Comparison of ENCODE assay signal across 27 cellular contexts in genomic region chr11:7903940-7904339, GRCh38. TPM values are rescaled to one million over a fixed set of nuclear protein-coding genes. Genes with fewer than 3 reads are reported as not detected.
DNase-seq lines count a peak whose midpoint lies in the region; ATAC-seq and TF ChIP-seq lines count a peak whose summit lies in the region.
"Had no signal": no experiment of that assay in that cellular context is flagged by ENCODE, and none has a peak within 500 bp of the region (broad histone marks: within the 10 kb centered on the region; RNA-seq: fewer than 3 reads in every experiment).

No MANE protein-coding gene starts in this region.

- TF ChIP-seq CTCF in PC-3 (conservative IDR thresholded peaks at IDR 0.05; ENCODE audit: low read depth, low read length): no peak

- H3K9ac ChIP-seq in PC-3 (ENCODE audit: low read length): no peak overlapping the region
- H3K9ac ChIP-seq in iPS-15b (ENCODE audit: low read depth, low read length): no peak overlapping the region
- H3K9ac ChIP-seq in trophoblast cell (ENCODE audit: low read length): no peak overlapping the region

- no CpG with 5 or more reads among the region's 2 CpGs for WGBS in trophoblast cell (ENCODE audit: extremely low coverage, insufficient coverage, insufficient read length)

- H4K12ac ChIP-seq in trophoblast cell (ENCODE audit: low read depth, low read length): peak overlapping the region; percentile 12

- no peaks in the 10 kb centered on the region for H3K9me2 ChIP-seq in PC-3 (replicated peaks; ENCODE audit: low read length)

- H3K27me3 ChIP-seq in PC-3 (ENCODE audit: low read length): no peaks in the 10 kb centered on the region
- no peaks in the 10 kb centered on the region for H3K27me3 ChIP-seq in iPS-15b (ENCODE audit: control insufficient read depth, insufficient read depth, low read length)
- no peaks in the 10 kb centered on the region for H3K27me3 ChIP-seq in trophoblast cell (ENCODE audit: insufficient read depth, low read length)
- H3K27me3 ChIP-seq: cardiac muscle cell had no signal

- BruUV-seq in PC-3 (replicated peaks; lab: Mats Ljungman, UMichigan): no TSS peak

- no peaks in the 10 kb centered on the region for H3F3A ChIP-seq in PC-3 (ENCODE audit: low read length, unreplicated experiment)

- H3K18ac ChIP-seq in trophoblast cell (ENCODE audit: low read length): no peak overlapping the region

- no peaks in the 10 kb centered on the region for H3K9me3 ChIP-seq in PC-3 (ENCODE audit: low read length)
- H3K9me3 ChIP-seq in iPS-15b (ENCODE audit: control insufficient read depth, insufficient read depth, low read length): no peaks in the 10 kb centered on the region
- no peaks in the 10 kb centered on the region for H3K9me3 ChIP-seq in trophoblast cell (ENCODE audit: insufficient read depth, low read depth, low read length)
- H3K9me3 ChIP-seq: prostate gland had no signal

- H2AK5ac ChIP-seq in trophoblast cell (ENCODE audit: low read length): no peak overlapping the region

- H3K79me2 ChIP-seq in PC-3 (ENCODE audit: low read length) (peaks cover 19% of the 10 kb centered on the region; the same call in 1 of the 2 replicates), trophoblast cell (ENCODE audit: control insufficient read depth, insufficient read depth, low read length, poor library complexity) (peaks cover 3% of the 10 kb centered on the region)

- H2AFZ ChIP-seq in PC-3 (ENCODE audit: low read length) (peak overlapping the region; percentile 62; the same call in 1 of the 2 replicates), trophoblast cell (ENCODE audit: insufficient read depth, low read length, poor library complexity) (no peak overlapping the region)

- no peak overlapping the region for H3K23ac ChIP-seq in trophoblast cell (ENCODE audit: low read length)

- no peak overlapping the region for H3K27ac Mint-ChIP-seq in activated naive CD4-positive, alpha-beta T cell treated with anti-CD3 and anti-CD28 coated beads, Interleukin-2, amount 50 U/mL, for 72 hours
- H3K27ac Mint-ChIP-seq: activated CD4-positive, alpha-beta T cell treated with anti-CD3 and anti-CD28 coated beads, Interleukin-2, amount 10 ng/mL, durations not matched to agents 24 days and 14 days; dendritic cell treated with granulocyte-macrophage colony-stimulating factor and Interleukin-4, amounts not matched to agents 40 ng/mL and 50 ng/mL, for 4 days had no signal

- peak; percentile 36; the same call in 1 of the 2 replicates for ATAC-seq in PC-3
- ATAC-seq in activated naive CD4-positive, alpha-beta T cell treated with anti-CD3 and anti-CD28 coated beads, Interleukin-2, amount 50 U/mL, for 72 hours: no peak
- ATAC-seq: left lobe of liver had no signal

- peaks cover 16% of the 10 kb centered on the region for H3K79me1 ChIP-seq in trophoblast cell (ENCODE audit: low read length)

- peak overlapping the region; percentile 52; the same call in 1 of the 2 replicates for H3K4me3 ChIP-seq in PC-3 (ENCODE audit: low read length)
- H3K4me3 ChIP-seq in iPS-15b (ENCODE audit: low read depth, low read length): peak overlapping the region; percentile 15
- H3K4me3 ChIP-seq in trophoblast cell (ENCODE audit: low read depth, low read length): no peak overlapping the region
- H3K4me3 ChIP-seq: cardiac muscle cell, prostate gland, SK-N-MC had no signal

- in situ Hi-C loops in G401 (cut with HindIII; ENCODE audit: low sequenced_read_pairs): no loop called here

- no peak overlapping the region for H3K14ac ChIP-seq in trophoblast cell (ENCODE audit: low read length)

- peak overlapping the region; percentile 76 for H3K4me2 ChIP-seq in PC-3 (ENCODE audit: low read length)
- H3K4me2 ChIP-seq in trophoblast cell (ENCODE audit: low read length): peak overlapping the region; percentile 58

- H3K36me3 Mint-ChIP-seq in activated naive CD4-positive, alpha-beta T cell treated with anti-CD3 and anti-CD28 coated beads, Interleukin-2, amount 50 U/mL, for 72 hours: no peaks in the 10 kb centered on the region

- H4K8ac ChIP-seq in trophoblast cell (ENCODE audit: low read depth, low read length): peak overlapping the region; percentile 26

- H3K27ac ChIP-seq in PC-3 (ENCODE audit: low read length) (peak overlapping the region; percentile 46), trophoblast cell (ENCODE audit: low read depth, low read length) (no peak overlapping the region)
- H3K27ac ChIP-seq: cardiac muscle cell, prostate gland, RWPE1, SK-N-MC, VCaP had no signal

- H3K4me1 ChIP-seq in PC-3 (ENCODE audit: insufficient read depth, low read length) (peaks cover 65% of the 10 kb centered on the region), iPS-15b (ENCODE audit: control insufficient read depth, insufficient read depth, low read length) (peaks cover 38% of the 10 kb centered on the region), trophoblast cell (ENCODE audit: control insufficient read depth in 1 of 2, insufficient read depth in 2 of 2, low read length in 2 of 2) (peaks cover 13 to 16% of the 10 kb centered on the region in 2 experiments)
- H3K4me1 ChIP-seq: prostate gland had no signal

- H2BK120ac ChIP-seq in trophoblast cell (ENCODE audit: insufficient read depth, low read length, poor library complexity): no peak overlapping the region

- intact Hi-C loops in PC-3 (cut with micrococcal nuclease): no loop called here

- H4K20me1 ChIP-seq in PC-3 (ENCODE audit: low read length): no peaks in the 10 kb centered on the region

- DNase-seq in G401 (ENCODE audit: low spot score) (peak; percentile 50), PC-3 (peak; percentile 44), trophoblast cell (no peak), germinal center (ENCODE audit: low spot score) (no peak), SW 1271 (lab: John Stamatoyannopoulos, UW) (no peak)
- no peak for DNase-seq in activated CD8-positive, alpha-beta memory T cell treated with anti-CD3 and anti-CD28 coated beads, Interleukin-2, amount 50 U/mL, for 48 hours
- no peak for DNase-seq in activated naive CD4-positive, alpha-beta T cell treated with anti-CD3 and anti-CD28 coated beads, Interleukin-2, amount 50 U/mL, for 72 hours (ENCODE audit: low spot score in 2 of 2)
- DNase-seq: activated CD4-positive, alpha-beta T cell treated with anti-CD3 and anti-CD28 coated beads, Interleukin-2, amount 10 ng/mL, durations not matched to agents 24 days and 14 days; activated naive CD4-positive, alpha-beta T cell; activated T-cell treated with anti-CD3 and anti-CD28 coated beads, Interleukin-2, amount 50 U/mL, for 48 hours; amygdala; DMS53; HCEC 1CT; NCI-H1048; NCI-H187 treated with DMSO at 0.1 percent for 48 hours; NCI-H69 had no signal

- POLR2A ChIA-PET in PC-3 (lab: Charles Lee; ENCODE audit: unreplicated experiment): no interaction called here

- no peak overlapping the region for H2BK5ac ChIP-seq in trophoblast cell (ENCODE audit: low read depth, low read length, poor library complexity)

- H4K91ac ChIP-seq in trophoblast cell (ENCODE audit: low read depth, low read length): peak overlapping the region; percentile 79

- peaks cover 7% of the 10 kb centered on the region; the same call in 1 of the 2 replicates for H3K36me3 ChIP-seq in PC-3 (ENCODE audit: low read depth, low read length)
- no peaks in the 10 kb centered on the region for H3K36me3 ChIP-seq in iPS-15b (ENCODE audit: control insufficient read depth, insufficient read depth, low read length)
- peaks cover 9 to 11% of the 10 kb centered on the region in 2 experiments for H3K36me3 ChIP-seq in trophoblast cell (ENCODE audit: control insufficient read depth in 1 of 2, insufficient read depth in 2 of 2, low read length in 2 of 2)
- H3K36me3 ChIP-seq: cardiac muscle cell, prostate gland had no signal

- H2BK12ac ChIP-seq in trophoblast cell (ENCODE audit: low read length): no peak overlapping the region

- no peaks in the 10 kb centered on the region for H3K9me3 Mint-ChIP-seq in activated naive CD4-positive, alpha-beta T cell treated with anti-CD3 and anti-CD28 coated beads, Interleukin-2, amount 50 U/mL, for 72 hours
- H3K9me3 Mint-ChIP-seq: activated CD4-positive, alpha-beta T cell treated with anti-CD3 and anti-CD28 coated beads, Interleukin-2, amount 10 ng/mL, durations not matched to agents 24 days and 14 days; dendritic cell treated with granulocyte-macrophage colony-stimulating factor and Interleukin-4, amounts not matched to agents 40 ng/mL and 50 ng/mL, for 4 days had no signal

- CTCF ChIA-PET in PC-3 (lab: Charles Lee): no interaction called here

- peak overlapping the region; percentile 47 for H3K4ac ChIP-seq in trophoblast cell (ENCODE audit: low read depth, low read length)

RNA-seq across cellular contexts. Expression of gene OR10A6, which starts 27.1 kb away (rescaled TPM):
- not detected in 2 replicates for total RNA-seq in G401 (2014; rRNA removed; shearing (Covaris generic))
- total RNA-seq in PC-3 (2014; rRNA removed): not detected in 2 replicates
- polyA plus RNA-seq in trophoblast cell (2013): not detected in 2 replicates
- not detected for total RNA-seq in activated naive CD4-positive, alpha-beta T cell treated with anti-CD3 and anti-CD28 coated beads, Interleukin-2, amount 50 U/mL, for 72 hours
- total RNA-seq: activated CD4-positive, alpha-beta T cell treated with anti-CD3 and anti-CD28 coated beads, Interleukin-2, amount 10 ng/mL, durations not matched to agents 24 days and 14 days; cardiac muscle cell; glomerular endothelial cell; left lobe of liver; LHCN-M2; prostate gland; ureter had no signal
- polyA plus RNA-seq: cardiac muscle cell had no signal

RNA-seq across cellular contexts. Expression of gene OR10A3, which starts 37.6 kb away (rescaled TPM):
- total RNA-seq in G401 (2014; rRNA removed; shearing (Covaris generic)): not detected in 2 replicates
- total RNA-seq in PC-3 (2014; rRNA removed): not detected in 2 replicates
- not detected in 2 replicates for polyA plus RNA-seq in trophoblast cell (2013)
- total RNA-seq in activated naive CD4-positive, alpha-beta T cell treated with anti-CD3 and anti-CD28 coated beads, Interleukin-2, amount 50 U/mL, for 72 hours: not detected
- total RNA-seq: activated CD4-positive, alpha-beta T cell treated with anti-CD3 and anti-CD28 coated beads, Interleukin-2, amount 10 ng/mL, durations not matched to agents 24 days and 14 days; cardiac muscle cell; glomerular endothelial cell; left lobe of liver; LHCN-M2; prostate gland; ureter had no signal
- polyA plus RNA-seq: cardiac muscle cell had no signal

Comparison
In these comparisons a context has a peak if more than half of its experiments do, and no peak if none do; other contexts are left out.
1. DNase-seq: peak in G401 (single experiment) and PC-3 (single experiment); none in trophoblast cell (0 of 2), germinal center (single experiment), activated CD8-positive, alpha-beta memory T cell treated with anti-CD3 and anti-CD28 coated beads, Interleukin-2, amount 50 U/mL, for 48 hours (single experiment), activated naive CD4-positive, alpha-beta T cell treated with anti-CD3 and anti-CD28 coated beads, Interleukin-2, amount 50 U/mL, for 72 hours (0 of 2) and SW 1271 (0 of 2).